ENCODE assay signal across 19 cellular contexts in the genomic region with DNA sequence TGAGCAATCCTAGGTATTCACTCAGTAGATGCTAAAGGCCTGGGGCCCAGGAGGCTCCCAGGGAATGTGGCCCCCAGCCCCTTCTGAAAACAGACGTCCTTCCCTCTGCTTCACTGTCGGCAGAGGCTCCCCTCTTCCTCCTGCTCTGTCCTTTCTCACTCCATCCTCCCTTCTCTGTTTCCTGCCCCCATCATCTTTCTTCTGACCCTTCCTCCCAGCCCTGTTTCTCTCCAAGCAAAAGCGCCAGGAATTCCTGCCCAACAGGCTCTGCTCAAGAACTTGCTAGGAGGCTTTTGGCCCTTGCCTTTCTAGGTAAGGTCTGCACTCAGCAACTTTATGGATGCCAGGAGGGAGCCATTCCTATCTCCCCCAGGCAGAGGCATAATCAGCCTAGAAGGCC.
"Had no signal": no experiment of that assay in that cellular context is flagged by ENCODE, and none has a peak within 500 bp of the region (broad histone marks: within the 10 kb centered on the region; RNA-seq: fewer than 3 reads in every experiment).

No MANE protein-coding gene starts in this region.

- H3K27ac ChIP-seq: coronary artery, epithelial cell of prostate, left lung, thyroid gland had no signal

- H3K4me3 Mint-ChIP-seq: activated B cell treated with CpG ODN at 0.5 μM for 24 hours; activated CD4-positive, alpha-beta memory T cell treated with anti-CD3 and anti-CD28 coated beads for 36 hours; activated naive CD4-positive, alpha-beta T cell treated with anti-CD3 and anti-CD28 coated beads, Interleukin-2, amount 10 ng/mL, durations not matched to agents 7 days and 5 days; activated T-cell treated with anti-CD3 and anti-CD28 coated beads, Interleukin-2, amount 50 U/mL, for 72 hours; mesothelial cell of epicardium; natural killer cell; T-helper 1 cell treated with Interleukin-12 subunit alpha and Interleukin-12 subunit beta and Interleukin-4 antibody, amounts not matched to agents 30 μg/mL and 1 μg/mL, for 36 hours had no signal

- H3K9me3 Mint-ChIP-seq: activated B cell treated with CpG ODN at 0.5 μM for 24 hours; activated CD4-positive, alpha-beta memory T cell treated with anti-CD3 and anti-CD28 coated beads for 36 hours; activated naive CD4-positive, alpha-beta T cell treated with anti-CD3 and anti-CD28 coated beads, Interleukin-2, amount 10 ng/mL, durations not matched to agents 7 days and 5 days; activated T-cell treated with anti-CD3 and anti-CD28 coated beads, Interleukin-2, amount 50 U/mL, for 72 hours; mesothelial cell of epicardium; natural killer cell; T-helper 1 cell treated with Interleukin-12 subunit alpha and Interleukin-12 subunit beta and Interleukin-4 antibody, amounts not matched to agents 30 μg/mL and 1 μg/mL, for 36 hours had no signal

- H3K27ac Mint-ChIP-seq: activated B cell treated with CpG ODN at 0.5 μM for 24 hours; activated CD4-positive, alpha-beta memory T cell treated with anti-CD3 and anti-CD28 coated beads for 36 hours; activated naive CD4-positive, alpha-beta T cell treated with anti-CD3 and anti-CD28 coated beads, Interleukin-2, amount 10 ng/mL, durations not matched to agents 7 days and 5 days; activated T-cell treated with anti-CD3 and anti-CD28 coated beads, Interleukin-2, amount 50 U/mL, for 72 hours; mesothelial cell of epicardium; natural killer cell; T-helper 1 cell treated with Interleukin-12 subunit alpha and Interleukin-12 subunit beta and Interleukin-4 antibody, amounts not matched to agents 30 μg/mL and 1 μg/mL, for 36 hours had no signal

- H3K4me1 ChIP-seq: left lung had no signal

- ATAC-seq: activated T-cell treated with anti-CD3 and anti-CD28 coated beads, Interleukin-2, amount 50 U/mL, for 72 hours; left lung; natural killer cell had no signal

- H3K4me1 Mint-ChIP-seq: activated naive CD4-positive, alpha-beta T cell treated with anti-CD3 and anti-CD28 coated beads, Interleukin-2, amount 10 ng/mL, durations not matched to agents 7 days and 5 days had no signal

- H3K36me3 ChIP-seq: left lung, thyroid gland had no signal

- H3K27me3 ChIP-seq: thyroid gland had no signal

- DNase-seq: activated B cell treated with CpG ODN at 0.5 μM for 24 hours; activated CD4-positive, alpha-beta memory T cell treated with anti-CD3 and anti-CD28 coated beads for 36 hours; activated CD4-positive, alpha-beta T cell treated with anti-CD3 and anti-CD28 coated beads for 4 hours; activated effector memory CD4-positive, alpha-beta T cell treated with anti-CD3 and anti-CD28 coated beads, Interleukin-2, amount 50 U/mL, for 16 hours; activated naive CD4-positive, alpha-beta T cell treated with anti-CD3 and anti-CD28 coated beads, Interleukin-2, amount 10 ng/mL, durations not matched to agents 7 days and 5 days; activated T-cell treated with anti-CD3 and anti-CD28 coated beads, Interleukin-2, amount 50 U/mL, for 72 hours; kidney; left lung; natural killer cell; occipital lobe; stimulated activated CD4-positive, alpha-beta T cell treated with anti-CD3 and anti-CD28 coated beads, Interleukin-4, amount 100 ng/mL, for 1 hour; stimulated activated naive CD4-positive, alpha-beta T cell treated with Interleukin-2 at 50 U/mL for 16 hours had no signal

- H3K27me3 Mint-ChIP-seq: activated B cell treated with CpG ODN at 0.5 μM for 24 hours; activated CD4-positive, alpha-beta memory T cell treated with anti-CD3 and anti-CD28 coated beads for 36 hours had no signal

- H3K9me3 ChIP-seq: left lung, thyroid gland had no signal

- H3K4me3 ChIP-seq: coronary artery, left lung, lung, thyroid gland had no signal

- H3K36me3 Mint-ChIP-seq: activated CD4-positive, alpha-beta memory T cell treated with anti-CD3 and anti-CD28 coated beads for 36 hours; activated naive CD4-positive, alpha-beta T cell treated with anti-CD3 and anti-CD28 coated beads, Interleukin-2, amount 10 ng/mL, durations not matched to agents 7 days and 5 days; mesothelial cell of epicardium; natural killer cell had no signal

- FAIRE-seq: kidney, urothelium cell line had no signal
